1 cellular context compared by ENCODE assay signal in genomic region chr9:27473135-27473534, GRCh38.
TF ChIP-seq lines count a peak whose summit lies in the region.

No MANE protein-coding gene starts in this region.

TF ChIP-seq in HepG2, 621 proteins besides CTCF, POLR2A, EP300 and RAD21:
- TF ChIP-seq CHCHD3 (CRISPR knock-in tag; IDR thresholded peaks at IDR 0.05) (no peak), ZNF780A (CRISPR knock-in tag; IDR thresholded peaks at IDR 0.05) (no peak), ZNF441 (CRISPR knock-in tag; IDR thresholded peaks at IDR 0.05; ENCODE audit: borderline replicate concordance) (no peak), MXD4 (CRISPR knock-in tag; IDR thresholded peaks at IDR 0.05) (no peak)
TF ChIP-seq in HepG2: peak in this region for 0.
